21 cellular contexts compared by ENCODE assay signal in the genomic region with DNA sequence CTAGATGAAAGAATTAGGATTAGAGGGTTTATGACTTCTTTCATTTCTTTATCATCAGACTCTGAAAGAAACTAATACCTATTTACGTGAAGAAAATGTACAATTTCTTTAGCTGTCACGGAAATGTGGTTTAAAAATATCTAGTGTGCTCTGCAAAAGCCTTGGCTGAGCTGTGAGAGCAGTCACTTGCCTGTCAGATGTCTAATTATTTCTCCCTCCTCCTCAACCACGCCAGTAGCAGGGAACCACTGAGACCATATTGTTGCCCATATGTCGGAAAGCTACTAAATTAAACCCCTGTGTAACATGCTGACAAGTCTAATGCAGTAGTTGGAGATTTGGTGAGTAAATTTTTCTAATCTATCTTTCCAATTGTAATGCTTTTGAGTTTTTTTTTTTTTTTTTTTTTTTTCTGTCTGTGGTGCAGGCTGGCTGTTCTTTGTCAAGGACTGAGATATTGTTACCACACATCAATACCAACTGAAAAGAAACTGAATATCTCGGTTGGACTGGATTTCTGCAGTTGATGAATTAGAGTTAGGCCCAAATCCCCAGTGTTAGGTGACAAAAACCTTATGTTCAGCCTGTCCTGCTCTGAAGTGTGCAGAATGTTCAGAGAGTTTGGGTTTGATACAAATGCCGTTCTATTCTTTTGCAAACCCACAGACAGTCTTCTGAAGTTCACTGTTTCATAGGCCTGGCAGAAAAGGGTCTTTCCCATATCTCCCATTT.
DNase-seq lines count a peak whose midpoint lies in the region; FAIRE-seq and TF ChIP-seq lines count a peak whose summit lies in the region.
"Had no signal": no experiment of that assay in that cellular context is flagged by ENCODE, and none has a peak within 500 bp of the region (broad histone marks: within the 10 kb centered on the region; RNA-seq: fewer than 3 reads in every experiment).

No MANE protein-coding gene starts in this region.

- H3K27ac Mint-ChIP-seq in glutamatergic neuron (ENCODE audit: unreplicated experiment) (peak overlapping the region; percentile 92), HFFc6 (no peak overlapping the region)
- H3K27ac Mint-ChIP-seq in activated CD4-positive, alpha-beta memory T cell treated with anti-CD3 and anti-CD28 coated beads for 36 hours = no peak overlapping the region
- H3K27ac Mint-ChIP-seq: B cell; CD8-positive, alpha-beta T cell; IgD-negative memory B cell had no signal

- H3K36me3 Mint-ChIP-seq in glutamatergic neuron (ENCODE audit: unreplicated experiment) = peaks cover 6% of the 10 kb centered on the region
- no peaks in the 10 kb centered on the region for H3K36me3 Mint-ChIP-seq in activated CD4-positive, alpha-beta memory T cell treated with anti-CD3 and anti-CD28 coated beads for 36 hours
- H3K36me3 Mint-ChIP-seq in HFFc6 (ENCODE audit: low read depth) = no peaks in the 10 kb centered on the region
- H3K36me3 Mint-ChIP-seq: CD8-positive, alpha-beta T cell; IgD-negative memory B cell had no signal

- TF ChIP-seq CTCF in glutamatergic neuron (IDR thresholded peaks at IDR 0.05; ENCODE audit: partially characterized antibody, unreplicated experiment) (no peak), D721Med (IDR thresholded peaks at IDR 0.05; ENCODE audit: insufficient read depth, missing control alignments) (no peak), HFFc6 (IDR thresholded peaks at IDR 0.05) (no peak)

- CTCF ChIA-PET in activated CD4-positive, alpha-beta memory T cell treated with anti-CD3 and anti-CD28 coated beads for 36 hours (lab: Charles Lee) = no interaction called here

- POLR2A ChIA-PET in activated CD4-positive, alpha-beta memory T cell treated with anti-CD3 and anti-CD28 coated beads for 36 hours (lab: Charles Lee) = no interaction called here

- no peak for FAIRE-seq in D721Med (lab: Jason Lieb, UNC)

- H3K9me3 Mint-ChIP-seq in glutamatergic neuron (ENCODE audit: unreplicated experiment) (peaks cover 7% of the 10 kb centered on the region), HFFc6 (peaks cover 28% of the 10 kb centered on the region)
- no peaks in the 10 kb centered on the region for H3K9me3 Mint-ChIP-seq in activated CD4-positive, alpha-beta memory T cell treated with anti-CD3 and anti-CD28 coated beads for 36 hours

- DNase-seq in NCI-H1694 treated with DMSO at 0.1 percent for 48 hours (lab: John Stamatoyannopoulos, UW) (peak; percentile 78), NCI-H82 treated with DMSO at 0.1 percent for 48 hours (lab: John Stamatoyannopoulos, UW; ENCODE audit: unreplicated experiment) (peak; percentile 6), glutamatergic neuron (no peak), superior temporal gyrus (ENCODE audit: extremely low spot score) (peak; percentile 50), D721Med (ENCODE audit: insufficient read length, low spot score) (no peak), HFFc6 (no peak)
- DNase-seq in activated CD4-positive, alpha-beta memory T cell treated with anti-CD3 and anti-CD28 coated beads for 36 hours = no peak
- DNase-seq in stimulated activated CD4-positive, alpha-beta T cell treated with anti-CD3 and anti-CD28 coated beads, Interleukin-15, amount 100 ng/mL, for 24 hours = no peak
- DNase-seq: Caco-2; CD8-positive, alpha-beta T cell; DMS153; DND-41; NCI-H1048; NCI-H1417; NCI-H187; NCI-H446 treated with DMSO at 0.1 percent for 48 hours; NCI-H69; PC-9; SJCRH30 had no signal

- H3K4me3 Mint-ChIP-seq in glutamatergic neuron (ENCODE audit: unreplicated experiment) = peak overlapping the region; percentile 43
- no peak overlapping the region for H3K4me3 Mint-ChIP-seq in activated CD4-positive, alpha-beta memory T cell treated with anti-CD3 and anti-CD28 coated beads for 36 hours
- H3K4me3 Mint-ChIP-seq in HFFc6 = no peak overlapping the region
- H3K4me3 Mint-ChIP-seq: B cell; CD8-positive, alpha-beta T cell; IgD-negative memory B cell had no signal

- H3K4me1 Mint-ChIP-seq in glutamatergic neuron (ENCODE audit: low read depth, unreplicated experiment) (peaks cover 22% of the 10 kb centered on the region), HFFc6 (ENCODE audit: low read depth) (no peaks in the 10 kb centered on the region)
- no peaks in the 10 kb centered on the region for H3K4me1 Mint-ChIP-seq in activated CD4-positive, alpha-beta memory T cell treated with anti-CD3 and anti-CD28 coated beads for 36 hours (ENCODE audit: low read depth)
- H3K4me1 Mint-ChIP-seq: B cell, IgD-negative memory B cell had no signal

- H3K27me3 Mint-ChIP-seq in glutamatergic neuron (ENCODE audit: unreplicated experiment) (peaks cover 4% of the 10 kb centered on the region), HFFc6 (ENCODE audit: insufficient read depth) (no peaks in the 10 kb centered on the region; the same call in 1 of the 2 replicates)
- no peaks in the 10 kb centered on the region for H3K27me3 Mint-ChIP-seq in activated CD4-positive, alpha-beta memory T cell treated with anti-CD3 and anti-CD28 coated beads for 36 hours
- H3K27me3 Mint-ChIP-seq: B cell, IgD-negative memory B cell had no signal

- intact Hi-C loops in activated CD4-positive, alpha-beta memory T cell treated with anti-CD3 and anti-CD28 coated beads for 36 hours (cut with micrococcal nuclease) = no loop called here

Comparison
In these comparisons a context has a peak if more than half of its experiments do, and no peak if none do; other contexts are left out.
1. DNase-seq: peak in NCI-H1694 treated with DMSO at 0.1 percent for 48 hours (single experiment), NCI-H82 treated with DMSO at 0.1 percent for 48 hours (single experiment) and superior temporal gyrus (single experiment); none in glutamatergic neuron (single experiment), activated CD4-positive, alpha-beta memory T cell treated with anti-CD3 and anti-CD28 coated beads for 36 hours (single experiment), D721Med (single experiment), stimulated activated CD4-positive, alpha-beta T cell treated with anti-CD3 and anti-CD28 coated beads, Interleukin-15, amount 100 ng/mL, for 24 hours (single experiment) and HFFc6 (single experiment).